In genomic region chr6:137217801-137218472, GRCh38 we compare ENCODE assay signal across 8 cellular contexts. TPM values are rescaled to one million over a fixed set of nuclear protein-coding genes. Genes with fewer than 3 reads are reported as not detected.
DNase-seq lines count a peak whose midpoint lies in the region; ATAC-seq and TF ChIP-seq lines count a peak whose summit lies in the region.

No MANE protein-coding gene starts in this region.

- no peak for ATAC-seq in DND-41 (ENCODE audit: insufficient read depth, low read depth)
- peak; percentile 32 to 60 for ATAC-seq in left cardiac atrium
- no peak for ATAC-seq in GM21528 (IDR thresholded peaks at IDR 0.05; ENCODE audit: low FRiP score, unreplicated experiment)

- peaks cover 17% of the 10 kb centered on the region; the same call in 1 of the 2 replicates for H4K20me1 ChIP-seq in DND-41 (ENCODE audit: insufficient read depth, low read length)

- H3K9ac ChIP-seq in DND-41 (ENCODE audit: low read depth, low read length): peak overlapping the region; percentile 66

- peak overlapping the region; percentile 86 for H2AFZ ChIP-seq in DND-41 (ENCODE audit: low read depth, low read length)

- H3K4me3 Mint-ChIP-seq in activated T-helper 2 cell treated with anti-CD3 and anti-CD28 coated beads, Interferon-gamma antibody, Interleukin-2, Interleukin-4, amounts not matched to agents 10 μg/mL and 5 μg/mL and 100 μg/mL, durations not matched to agents 14 hours and 24 hours and 36 hours (ENCODE audit: low read depth): peak overlapping the region; percentile 98

- H3K4me3 ChIP-seq in DND-41 (ENCODE audit: low read depth in 1 of 2, low read length in 2 of 2): peak overlapping the region; percentile 34 to 79; a peak in 3 of 4 replicates
- peak overlapping the region; percentile 72 to 94 for H3K4me3 ChIP-seq in prostate gland

- intact Hi-C loops in activated T-helper 2 cell treated with anti-CD3 and anti-CD28 coated beads, Interferon-gamma antibody, Interleukin-2, Interleukin-4, amounts not matched to agents 10 μg/mL and 5 μg/mL and 100 μg/mL, durations not matched to agents 14 hours and 24 hours and 36 hours (cut with micrococcal nuclease): loop anchor here (2.0 to 10.0 kb wide), 8 partner anchors 17 to 757 kb away; no protein-coding TSS in a partner anchor
- intact Hi-C loops in left cardiac atrium (cut with DNase I): loop anchor here in 1 of 2 donors (5.0 kb wide), 1 partner anchor 94 kb away; no protein-coding TSS in a partner anchor
- intact Hi-C loops in prostate gland (cut with DNase I): no loop called here

- TF ChIP-seq POLR2A in prostate gland (IDR thresholded peaks at IDR 0.05): no peak

- H3K79me2 ChIP-seq in DND-41 (ENCODE audit: insufficient read depth, low read length): peaks cover 61% of the 10 kb centered on the region

- H3K4me1 Mint-ChIP-seq in activated T-helper 2 cell treated with anti-CD3 and anti-CD28 coated beads, Interferon-gamma antibody, Interleukin-2, Interleukin-4, amounts not matched to agents 10 μg/mL and 5 μg/mL and 100 μg/mL, durations not matched to agents 14 hours and 24 hours and 36 hours (ENCODE audit: low read depth): peaks cover 50% of the 10 kb centered on the region

- peaks cover 12% of the 10 kb centered on the region; the same call in 1 of the 2 replicates for H3K36me3 ChIP-seq in DND-41 (ENCODE audit: insufficient read depth, low read length)
- no peaks in the 10 kb centered on the region for H3K36me3 ChIP-seq in KOPT-K1 (ENCODE audit: insufficient read depth, low read length)
- no peaks in the 10 kb centered on the region for H3K36me3 ChIP-seq in prostate gland

- TF ChIP-seq CTCF in DND-41 (IDR thresholded peaks at IDR 0.05; ENCODE audit: borderline replicate concordance, extremely low read depth, low read length, poor library complexity, severe bottlenecking): no peak
- TF ChIP-seq CTCF in prostate gland (IDR thresholded peaks at IDR 0.05): no peak

- H3K27ac Mint-ChIP-seq in activated T-helper 2 cell treated with anti-CD3 and anti-CD28 coated beads, Interferon-gamma antibody, Interleukin-2, Interleukin-4, amounts not matched to agents 10 μg/mL and 5 μg/mL and 100 μg/mL, durations not matched to agents 14 hours and 24 hours and 36 hours: peak overlapping the region; percentile 99

- H3K27ac ChIP-seq in DND-41 (ENCODE audit: low read length) (peak overlapping the region; percentile 79; the same call in 1 of the 2 replicates), KOPT-K1 (ENCODE audit: low read depth, low read length, poor library complexity, severe bottlenecking) (peak overlapping the region; percentile 84), prostate gland (peak overlapping the region; percentile 96 to 97)

- no peaks in the 10 kb centered on the region for H3K27me3 ChIP-seq in DND-41 (ENCODE audit: insufficient read depth, low read length, poor library complexity)
- no peaks in the 10 kb centered on the region for H3K27me3 ChIP-seq in prostate gland (replicated peaks; ENCODE audit: insufficient read depth)

- peak overlapping the region; percentile 75 for H3K4me2 ChIP-seq in DND-41 (ENCODE audit: insufficient read depth, low read length)

- 12% methylated on average over 12 of the region's 12 CpGs for WGBS in prostate gland

- H3K9me3 ChIP-seq in DND-41 (ENCODE audit: insufficient read depth, low read length, severe bottlenecking) (peaks cover 6% of the 10 kb centered on the region), KOPT-K1 (ENCODE audit: insufficient read depth, low read length, poor library complexity, severe bottlenecking) (peaks cover 11% of the 10 kb centered on the region), prostate gland (no peaks in the 10 kb centered on the region)

- H3K4me1 ChIP-seq in DND-41 (ENCODE audit: insufficient read depth, low read length) (peaks cover 36% of the 10 kb centered on the region), prostate gland (replicated peaks) (peaks cover 30% of the 10 kb centered on the region)

- peaks cover 14% of the 10 kb centered on the region for H3K9me3 Mint-ChIP-seq in activated T-helper 2 cell treated with anti-CD3 and anti-CD28 coated beads, Interferon-gamma antibody, Interleukin-2, Interleukin-4, amounts not matched to agents 10 μg/mL and 5 μg/mL and 100 μg/mL, durations not matched to agents 14 hours and 24 hours and 36 hours

- peaks cover 35% of the 10 kb centered on the region for H3K36me3 Mint-ChIP-seq in activated T-helper 2 cell treated with anti-CD3 and anti-CD28 coated beads, Interferon-gamma antibody, Interleukin-2, Interleukin-4, amounts not matched to agents 10 μg/mL and 5 μg/mL and 100 μg/mL, durations not matched to agents 14 hours and 24 hours and 36 hours (ENCODE audit: low read depth)

- no peaks in the 10 kb centered on the region for H3K27me3 Mint-ChIP-seq in activated T-helper 2 cell treated with anti-CD3 and anti-CD28 coated beads, Interferon-gamma antibody, Interleukin-2, Interleukin-4, amounts not matched to agents 10 μg/mL and 5 μg/mL and 100 μg/mL, durations not matched to agents 14 hours and 24 hours and 36 hours (ENCODE audit: low read depth)

- DNase-seq in DND-41 (no peak), left cardiac atrium (peak; percentile 39), prostate gland (ENCODE audit: low spot score) (no peak), amniotic stem cell (lab: John Stamatoyannopoulos, UW) (no peak)
- DNase-seq in activated T-helper 2 cell treated with anti-CD3 and anti-CD28 coated beads, Interferon-gamma antibody, Interleukin-2, Interleukin-4, amounts not matched to agents 10 μg/mL and 5 μg/mL and 100 μg/mL, durations not matched to agents 14 hours and 24 hours and 36 hours (ENCODE audit: low spot score): no peak
- no peak for DNase-seq in NK-92 treated with Interleukin-12 subunit alpha and Interleukin-12 subunit beta, amount 100 ng/mL, for 24 hours (lab: John Stamatoyannopoulos, UW)

RNA-seq across cellular contexts. Expression of gene IFNGR1, which starts 1.2 kb away (rescaled TPM):
- total RNA-seq in activated T-helper 2 cell treated with anti-CD3 and anti-CD28 coated beads, Interferon-gamma antibody, Interleukin-2, Interleukin-4, amounts not matched to agents 10 μg/mL and 5 μg/mL and 100 μg/mL, durations not matched to agents 14 hours and 24 hours and 36 hours: 22.2 and 26.2 TPM in 2 replicates
- total RNA-seq in left cardiac atrium: 100 to 1,000 TPM; 128 to 158 TPM
- total RNA-seq in prostate gland: 10 to 100 TPM; 65.3 to 93.7 TPM

RNA-seq across cellular contexts. Expression of gene IL22RA2, which starts 44.5 kb away (rescaled TPM):
- total RNA-seq in activated T-helper 2 cell treated with anti-CD3 and anti-CD28 coated beads, Interferon-gamma antibody, Interleukin-2, Interleukin-4, amounts not matched to agents 10 μg/mL and 5 μg/mL and 100 μg/mL, durations not matched to agents 14 hours and 24 hours and 36 hours: not detected in 2 replicates
- not detected for total RNA-seq in left cardiac atrium
- not detected for total RNA-seq in prostate gland

Comparison
In these comparisons a context has a peak if more than half of its experiments do, and no peak if none do; other contexts are left out.
1. ATAC-seq: peak in left cardiac atrium (2 of 2); none in DND-41 (single experiment) and GM21528 (single experiment).
2. Peak in every context shown above with its lines, with median percentiles within 50 percentile points of each other: H3K27ac ChIP-seq.